ENCODE assay signal across 8 cellular contexts in the genomic region with DNA sequence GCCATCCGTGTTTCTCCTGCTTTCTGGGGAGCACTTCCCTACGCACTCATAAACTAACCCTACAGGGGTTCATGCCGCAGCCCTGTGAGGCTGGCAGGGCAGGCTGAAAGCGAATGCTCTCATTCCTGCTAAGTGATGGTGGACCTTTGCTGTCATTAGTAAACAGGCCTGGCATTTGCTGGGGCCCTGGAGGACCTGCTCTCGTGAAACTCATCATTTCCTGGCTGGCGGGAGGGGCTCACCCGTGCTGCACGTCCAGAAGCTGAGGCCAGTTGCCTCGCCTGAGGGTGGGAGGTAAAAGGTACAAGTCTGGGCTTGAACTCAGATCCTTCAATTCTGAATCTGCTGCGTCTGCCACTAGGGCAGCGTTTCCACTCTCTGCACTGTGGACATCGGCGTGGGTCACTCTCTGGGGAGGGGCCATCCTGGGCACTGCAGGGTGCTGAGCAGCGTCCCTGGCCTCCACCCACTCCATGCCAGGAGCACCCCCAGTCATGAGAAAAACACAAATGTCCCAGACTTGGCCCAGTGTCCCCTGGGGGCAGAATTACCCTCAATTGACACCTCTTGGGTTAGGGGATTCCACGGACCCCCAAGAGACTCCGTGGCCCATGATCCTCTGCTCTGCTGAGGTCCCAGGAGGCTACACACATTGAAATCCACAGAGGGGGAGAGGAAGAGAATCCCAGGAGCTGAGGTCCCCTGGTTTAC. TPM values are rescaled to one million over a fixed set of nuclear protein-coding genes. Genes with fewer than 3 reads are reported as not detected.
DNase-seq lines count a peak whose midpoint lies in the region; ATAC-seq, FAIRE-seq and TF ChIP-seq lines count a peak whose summit lies in the region.

No MANE protein-coding gene starts in this region.

- DNase-seq in CD8-positive, alpha-beta memory T cell: no peak
- DNase-seq in HTR-8/SVneo (ENCODE audit: insufficient read length, low spot score): peak; percentile 58
- DNase-seq in astrocyte (ENCODE audit: low read depth): peak; percentile 21
- DNase-seq in natural killer cell: no peak
- DNase-seq in SK-N-DZ (ENCODE audit: low spot score): no peak
- DNase-seq in NCI-H146 treated with DMSO at 0.1 percent for 48 hours (lab: John Stamatoyannopoulos, UW; ENCODE audit: unreplicated experiment): no peak

- no peaks in the 10 kb centered on the region for H3K27me3 ChIP-seq in CD8-positive, alpha-beta memory T cell (ENCODE audit: insufficient read depth, low read length, poor library complexity, severe bottlenecking)
- no peaks in the 10 kb centered on the region for H3K27me3 ChIP-seq in astrocyte (ENCODE audit: insufficient read depth, low read length)

- peaks cover 0 to 4% (median 2%) of the 10 kb centered on the region in 5 donors for H3K9me3 Mint-ChIP-seq in CD8-positive, alpha-beta memory T cell
- no peaks in the 10 kb centered on the region for H3K9me3 Mint-ChIP-seq in astrocyte (ENCODE audit: unreplicated experiment)
- no peaks in the 10 kb centered on the region for H3K9me3 Mint-ChIP-seq in natural killer cell

- peak overlapping the region; percentile 84 for H3K4me2 ChIP-seq in astrocyte (ENCODE audit: low read length)

- CTCF ChIA-PET in CD8-positive, alpha-beta memory T cell (lab: Charles Lee): interaction anchor here (0.6 kb wide), 1 partner anchor 18 kb away, joined by 3 read pairs; no protein-coding TSS in a partner anchor

- H3K4me3 Mint-ChIP-seq in CD8-positive, alpha-beta memory T cell: peak overlapping the region; percentile 43 to 85 (median 73)
- peak overlapping the region; percentile 40 for H3K4me3 Mint-ChIP-seq in astrocyte (ENCODE audit: unreplicated experiment)
- peak overlapping the region; percentile 84 for H3K4me3 Mint-ChIP-seq in natural killer cell

- H3K4me1 Mint-ChIP-seq in CD8-positive, alpha-beta memory T cell: peaks cover 58 to 74% (median 67%) of the 10 kb centered on the region in 3 donors
- H3K4me1 Mint-ChIP-seq in astrocyte (ENCODE audit: low read depth, unreplicated experiment) (peaks cover 39% of the 10 kb centered on the region), natural killer cell (peaks cover 54 to 62% of the 10 kb centered on the region in 2 donors)

- peak overlapping the region; percentile 24 for H3K27ac ChIP-seq in CD8-positive, alpha-beta memory T cell (ENCODE audit: low read depth, low read length)
- H3K27ac ChIP-seq in astrocyte (ENCODE audit: low read depth, low read length): peak overlapping the region; percentile 65

- H2AFZ ChIP-seq in astrocyte (ENCODE audit: low read depth, low read length): no peak overlapping the region

- H4K20me1 ChIP-seq in astrocyte (ENCODE audit: insufficient read depth, low read length): peaks cover 35% of the 10 kb centered on the region

- no peak for TF ChIP-seq CTCF in astrocyte (IDR thresholded peaks at IDR 0.05; ENCODE audit: insufficient read depth, low read depth, low read length)
- no peak for TF ChIP-seq CTCF in natural killer cell (IDR thresholded peaks at IDR 0.05)

- H3K27ac Mint-ChIP-seq in CD8-positive, alpha-beta memory T cell: peak overlapping the region; percentile 71 to 98 (median 89)
- H3K27ac Mint-ChIP-seq in astrocyte (ENCODE audit: unreplicated experiment): peak overlapping the region; percentile 85
- peak overlapping the region; percentile 95 to 99 for H3K27ac Mint-ChIP-seq in natural killer cell

- POLR2A ChIA-PET in CD8-positive, alpha-beta memory T cell (lab: Charles Lee): no interaction called here

- no peaks in the 10 kb centered on the region for H3K36me3 ChIP-seq in CD8-positive, alpha-beta memory T cell (ENCODE audit: insufficient read depth, low read length)
- peaks cover 9% of the 10 kb centered on the region for H3K36me3 ChIP-seq in astrocyte (ENCODE audit: insufficient read depth, low read length)

- H3K4me1 ChIP-seq in CD8-positive, alpha-beta memory T cell (ENCODE audit: insufficient read depth, low read length): peaks cover 79% of the 10 kb centered on the region
- H3K4me1 ChIP-seq in astrocyte (ENCODE audit: insufficient read depth, low read length): peaks cover 26% of the 10 kb centered on the region

- ATAC-seq in natural killer cell: peak in 2 of 3 donors; percentile 7 to 9
- ATAC-seq in HG02678 (IDR thresholded peaks at IDR 0.05; ENCODE audit: unreplicated experiment): no peak
- ATAC-seq in HG02642 (IDR thresholded peaks at IDR 0.05; ENCODE audit: poor library complexity, unreplicated experiment): no peak

- peaks cover 0 to 9% of the 10 kb centered on the region in 2 donors for H3K27me3 Mint-ChIP-seq in CD8-positive, alpha-beta memory T cell
- no peaks in the 10 kb centered on the region for H3K27me3 Mint-ChIP-seq in astrocyte (ENCODE audit: low read depth, unreplicated experiment)
- H3K27me3 Mint-ChIP-seq in natural killer cell (ENCODE audit: low read depth in 2 of 2): no peaks in the 10 kb centered on the region

- intact Hi-C loops in natural killer cell (cut with micrococcal nuclease): loop anchor here (5.0 kb wide), 4 partner anchors 78 to 207 kb away; a partner anchor contains a TSS

- H3K9ac ChIP-seq in astrocyte (ENCODE audit: low read length): peak overlapping the region; percentile 64

- H3K36me3 Mint-ChIP-seq in CD8-positive, alpha-beta memory T cell: peaks cover 0 to 29% (median 4%) of the 10 kb centered on the region in 3 donors
- peaks cover 7% of the 10 kb centered on the region for H3K36me3 Mint-ChIP-seq in astrocyte (ENCODE audit: low read depth, unreplicated experiment)
- no peaks in the 10 kb centered on the region for H3K36me3 Mint-ChIP-seq in natural killer cell

- peaks cover 58% of the 10 kb centered on the region for H3K79me2 ChIP-seq in astrocyte (ENCODE audit: insufficient read depth, low read length)

- FAIRE-seq in HTR-8/SVneo (lab: Jason Lieb, UNC): no peak
- FAIRE-seq in astrocyte (lab: Jason Lieb, UNC): no peak

- no peaks in the 10 kb centered on the region for H3K9me3 ChIP-seq in CD8-positive, alpha-beta memory T cell (ENCODE audit: low read length)
- H3K9me3 ChIP-seq in astrocyte (ENCODE audit: insufficient read depth, low read depth, low read length): no peaks in the 10 kb centered on the region

- H3K4me3 ChIP-seq in CD8-positive, alpha-beta memory T cell (ENCODE audit: low read length): no peak overlapping the region
- H3K4me3 ChIP-seq in astrocyte (ENCODE audit: insufficient read depth, low read depth, low read length): no peak overlapping the region

RNA-seq across cellular contexts. Expression of a gene that starts 7.0 kb away (rescaled TPM):
- 100 to 1,000 TPM; 171 to 188 TPM for total RNA-seq in CD8-positive, alpha-beta memory T cell
- 106 TPM for polyA plus RNA-seq in CD8-positive, alpha-beta memory T cell
- total RNA-seq in astrocyte (45.3 and 47.2 TPM in 2 replicates), natural killer cell (100 to 1,000 TPM; 239 to 314 (median 246) TPM)
- 7.2 and 8.4 TPM in 2 replicates for polyA plus RNA-seq in SK-N-DZ (2014; cell fraction: cytosol; rRNA removed)
- 3.4 and 4.2 TPM in 2 replicates for polyA plus RNA-seq in SK-N-DZ (2014; cell fraction: nucleus; rRNA removed)

RNA-seq across cellular contexts. Expression of a gene that starts 7.6 kb away (rescaled TPM):
- 1 to 10 TPM; 8.9 to 9.7 TPM for total RNA-seq in CD8-positive, alpha-beta memory T cell
- polyA plus RNA-seq in CD8-positive, alpha-beta memory T cell: 0.58 TPM
- total RNA-seq in astrocyte (5.6 and 5.8 TPM in 2 replicates), natural killer cell (1 to 10 TPM; 3.3 to 7.6 (median 7.1) TPM)
- polyA plus RNA-seq in SK-N-DZ (2014; cell fraction: cytosol; rRNA removed): 0.27 and 1.7 TPM in 2 replicates
- polyA plus RNA-seq in SK-N-DZ (2014; cell fraction: nucleus; rRNA removed): 6.8 and 9.5 TPM in 2 replicates

RNA-seq across cellular contexts. Expression of a gene that starts 38.1 kb away (rescaled TPM):
- total RNA-seq in CD8-positive, alpha-beta memory T cell: 100 to 1,000 TPM; 137 to 147 TPM
- polyA plus RNA-seq in CD8-positive, alpha-beta memory T cell: 50.8 TPM
- 123 and 146 TPM in 2 replicates for total RNA-seq in astrocyte
- 100 to 1,000 TPM; 259 to 389 (median 322) TPM for total RNA-seq in natural killer cell
- polyA plus RNA-seq in SK-N-DZ (2014; cell fraction: cytosol; rRNA removed): 43.2 and 44.6 TPM in 2 replicates
- 59.1 and 76.4 TPM in 2 replicates for polyA plus RNA-seq in SK-N-DZ (2014; cell fraction: nucleus; rRNA removed)

Comparison
In these comparisons a context has a peak if more than half of its experiments do, and no peak if none do; other contexts are left out.
1. DNase-seq: peak in HTR-8/SVneo (single experiment) and astrocyte (single experiment); none in CD8-positive, alpha-beta memory T cell (0 of 5), natural killer cell (single experiment), SK-N-DZ (single experiment) and NCI-H146 treated with DMSO at 0.1 percent for 48 hours (single experiment).
2. ATAC-seq: peak in natural killer cell (2 of 3); none in HG02678 (single experiment) and HG02642 (single experiment).
3. Peak in every context shown above with its lines, with median percentiles within 50 percentile points of each other: H3K27ac Mint-ChIP-seq and H3K4me3 Mint-ChIP-seq.